ENCODE assay signal across 9 cellular contexts in genomic region chr13:113816248-113816924, GRCh38. TPM values are rescaled to one million over a fixed set of nuclear protein-coding genes. Genes with fewer than 3 reads are reported as not detected.
DNase-seq lines count a peak whose midpoint lies in the region; ATAC-seq and TF ChIP-seq lines count a peak whose summit lies in the region.
"Had no signal": no experiment of that assay in that cellular context is flagged by ENCODE, and none has a peak within 500 bp of the region (broad histone marks: within the 10 kb centered on the region; RNA-seq: fewer than 3 reads in every experiment).

No MANE protein-coding gene starts in this region.

- H3K79me2 ChIP-seq in fibroblast of lung (ENCODE audit: control insufficient read depth, insufficient read depth, low read length), result no peaks in the 10 kb centered on the region

- H3K9me3 ChIP-seq in T-helper 17 cell (ENCODE audit: control insufficient read depth, low read length, poor library complexity, severe bottlenecking), result no peaks in the 10 kb centered on the region
- H3K9me3 ChIP-seq in fibroblast of lung (ENCODE audit: control insufficient read depth, insufficient read depth, low read depth, low read length), result no peaks in the 10 kb centered on the region
- H3K9me3 ChIP-seq in right lobe of liver, result no peaks in the 10 kb centered on the region
- H3K9me3 ChIP-seq: HAP-1 had no signal

- H3K27me3 ChIP-seq in fibroblast of lung (ENCODE audit: control insufficient read depth, insufficient read depth, low read length), result no peaks in the 10 kb centered on the region
- H3K27me3 ChIP-seq in right lobe of liver, result no peaks in the 10 kb centered on the region

- H4K20me1 ChIP-seq in fibroblast of lung (ENCODE audit: control insufficient read depth, extremely low read depth, insufficient read depth, low read length), result no peaks in the 10 kb centered on the region

- no peak overlapping the region for H3K9ac ChIP-seq in fibroblast of lung (ENCODE audit: insufficient read depth, low read length)

- H3K4me1 ChIP-seq in fibroblast of lung (ENCODE audit: control insufficient read depth, extremely low read depth, insufficient read depth, low read length) (peaks cover 34% of the 10 kb centered on the region), right lobe of liver (peaks cover 0 to 2% (median 0%) of the 10 kb centered on the region in 4 donors)
- H3K4me1 ChIP-seq: HAP-1 had no signal

- peaks cover 18% of the 10 kb centered on the region for H3K4me1 Mint-ChIP-seq in T-helper 17 cell

- H3K27ac ChIP-seq in fibroblast of lung (ENCODE audit: insufficient read depth, low read length) (peak overlapping the region; percentile 28), right lobe of liver (no peak overlapping the region)

- H2AFZ ChIP-seq in fibroblast of lung (ENCODE audit: low read length), result no peak overlapping the region

- H3K36me3 ChIP-seq in fibroblast of lung (ENCODE audit: control insufficient read depth, insufficient read depth, low read length) (peaks cover 11% of the 10 kb centered on the region), right lobe of liver (no peaks in the 10 kb centered on the region)
- H3K36me3 ChIP-seq: HAP-1 had no signal

- TF ChIP-seq CTCF in fibroblast of lung (conservative IDR thresholded peaks at IDR 0.05 in 1 of 2, IDR thresholded peaks at IDR 0.05 in 1 of 2; ENCODE audit: low read depth in 1 of 2, low read length in 2 of 2) (no peak), right lobe of liver (IDR thresholded peaks at IDR 0.05) (no peak)

- H3K4me2 ChIP-seq in fibroblast of lung (ENCODE audit: extremely low read depth, insufficient read depth, low read length), result no peak overlapping the region

- no peak for TF ChIP-seq POLR2A in right lobe of liver (IDR thresholded peaks at IDR 0.05)

- H3K36me3 Mint-ChIP-seq in T-helper 17 cell (ENCODE audit: low read depth), result peaks cover 2% of the 10 kb centered on the region

- DNase-seq in AG08396 (ENCODE audit: low spot score) (peak; percentile 52), GF-D8 (lab: John Stamatoyannopoulos, UW) (peak; percentile 8), T-helper 17 cell (no peak), fibroblast of lung (ENCODE audit: low read depth in 2 of 2) (no peak), right lobe of liver (no peak), NCI-H146 treated with DMSO at 0.1 percent for 48 hours (lab: John Stamatoyannopoulos, UW; ENCODE audit: unreplicated experiment) (no peak), EL (no peak)
- no peak for DNase-seq in stimulated activated CD4-positive, alpha-beta T cell treated with anti-CD3 and anti-CD28 coated beads, Interleukin-12 subunit alpha, Interleukin-12 subunit beta, amount 100 ng/mL, for 4 hours

- no peaks in the 10 kb centered on the region for H3K27me3 Mint-ChIP-seq in T-helper 17 cell

- H3K4me3 Mint-ChIP-seq in T-helper 17 cell, result peak overlapping the region; percentile 92

- H3K4me3 ChIP-seq in fibroblast of lung (replicated peaks in 1 of 4; ENCODE audit: control extremely low read depth in 1 of 4, insufficient read depth in 1 of 4, low read depth in 3 of 4, low read length in 4 of 4) (no peak overlapping the region), right lobe of liver (no peak overlapping the region)

- 26% methylated on average over 10 of the region's 26 CpGs for WGBS in right lobe of liver (ENCODE audit: insufficient coverage, low coverage, low lambda C conversion rate, missing lambda C conversion rate)

- ATAC-seq in T-helper 17 cell (no peak), right lobe of liver (no peak)

- H3K27ac Mint-ChIP-seq in T-helper 17 cell, result peak overlapping the region; percentile 76

- intact Hi-C loops in right lobe of liver (cut with DNase I), result loop anchor here in 1 of 2 donors (10.0 kb wide), 1 partner anchor 88 kb away; no protein-coding TSS in a partner anchor

RNA-seq across cellular contexts. Expression of gene GAS6, which starts 47.5 kb away (rescaled TPM):
- 1 to 10 TPM; 2.2 to 3.8 TPM for total RNA-seq in T-helper 17 cell
- total RNA-seq in fibroblast of lung, result 77.3 and 227 TPM in 2 replicates
- polyA plus RNA-seq in fibroblast of lung, result 267 and 301 TPM in 2 replicates
- 343 and 376 TPM in 2 replicates for polyA plus RNA-seq in fibroblast of lung (2012)
- polyA minus RNA-seq in fibroblast of lung (ENCODE audit: low replicate concordance), result 158 and 174 TPM in 2 replicates
- 10 to 100 TPM; 11.9 to 48.5 (median 27.2) TPM for total RNA-seq in right lobe of liver

RNA-seq across cellular contexts. Expression of gene TMEM255B, which starts 57.4 kb away (rescaled TPM):
- total RNA-seq in T-helper 17 cell (1 to 10 TPM in 1 of 2 donors, under 1 TPM in 1; 0.86 to 1.4 TPM), fibroblast of lung (0.26 and 10.4 TPM in 2 replicates), right lobe of liver (10 to 100 TPM in 1 of 6 experiments, 1 to 10 TPM in 5; 2.5 to 10.4 (median 6.2) TPM)
- polyA plus RNA-seq in fibroblast of lung, result 2.4 and 4.7 TPM in 2 replicates
- 3.7 and 6.4 TPM in 2 replicates for polyA plus RNA-seq in fibroblast of lung (2012)
- polyA minus RNA-seq in fibroblast of lung (ENCODE audit: low replicate concordance), result 3.4 TPM in 1 of 2 replicates, not detected in the other

Comparison
In these comparisons a context has a peak if more than half of its experiments do, and no peak if none do; other contexts are left out.
1. DNase-seq: peak in AG08396 (single experiment) and GF-D8 (single experiment); none in T-helper 17 cell (0 of 3), fibroblast of lung (0 of 2), right lobe of liver (0 of 3), NCI-H146 treated with DMSO at 0.1 percent for 48 hours (single experiment), EL (single experiment) and stimulated activated CD4-positive, alpha-beta T cell treated with anti-CD3 and anti-CD28 coated beads, Interleukin-12 subunit alpha, Interleukin-12 subunit beta, amount 100 ng/mL, for 4 hours (single experiment).